1 cellular context compared by ENCODE assay signal in the genomic region with DNA sequence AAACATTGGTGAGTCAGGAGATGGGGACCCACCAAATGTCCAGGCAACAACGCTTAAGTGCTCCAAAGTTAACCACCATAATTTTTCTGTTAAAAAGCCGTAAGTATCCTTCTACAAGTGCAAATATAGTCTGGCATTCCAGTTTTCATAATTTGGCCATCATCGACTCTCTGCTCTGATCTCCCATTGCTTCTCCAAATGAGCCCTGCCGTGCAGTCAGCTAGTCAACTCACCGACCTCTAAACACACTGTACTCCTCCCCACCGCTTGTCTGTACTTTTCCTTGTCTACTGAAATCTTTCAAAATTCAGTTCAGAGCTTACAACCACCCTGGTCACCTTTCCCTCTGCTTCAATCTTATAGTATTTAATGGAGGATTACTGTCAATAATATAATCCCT.
TF ChIP-seq lines count a peak whose summit lies in the region.

No MANE protein-coding gene starts in this region.

TF ChIP-seq in K562, 482 proteins besides CTCF, POLR2A, EP300 and RAD21:
- TF ChIP-seq ETS1 (conservative IDR thresholded peaks at IDR 0.05; ENCODE audit: control insufficient read depth, low read depth, low read length) (no peak), TCFL5 (CRISPR knock-in tag; conservative IDR thresholded peaks at IDR 0.05) (no peak), HEY1 (CRISPR knock-in tag; IDR thresholded peaks at IDR 0.05; ENCODE audit: borderline replicate concordance) (no peak), ZNF639 (CRISPR knock-in tag; conservative IDR thresholded peaks at IDR 0.05 in 1 of 2, IDR thresholded peaks at IDR 0.05 in 1 of 2) (no peak), ZNF592 (IDR thresholded peaks at IDR 0.05) (0 out of 2 replicates have a peak, but pooled peaks have one; percentile 8), HMBOX1 (IDR thresholded peaks at IDR 0.05) (peak; percentile 51), CGGBP1 (CRISPR knock-in tag; IDR thresholded peaks at IDR 0.05) (no peak), PTBP1 (IDR thresholded peaks at IDR 0.05; ENCODE audit: low read depth, low read length) (no peak), BCLAF1 (IDR thresholded peaks at IDR 0.05; ENCODE audit: borderline replicate concordance in 1 of 2, control insufficient read depth in 1 of 2, low read depth in 2 of 2, low read length in 1 of 2) (no peak), SMARCE1 (IDR thresholded peaks at IDR 0.05) (no peak)
